22 cellular contexts compared by ENCODE assay signal in the genomic region with DNA sequence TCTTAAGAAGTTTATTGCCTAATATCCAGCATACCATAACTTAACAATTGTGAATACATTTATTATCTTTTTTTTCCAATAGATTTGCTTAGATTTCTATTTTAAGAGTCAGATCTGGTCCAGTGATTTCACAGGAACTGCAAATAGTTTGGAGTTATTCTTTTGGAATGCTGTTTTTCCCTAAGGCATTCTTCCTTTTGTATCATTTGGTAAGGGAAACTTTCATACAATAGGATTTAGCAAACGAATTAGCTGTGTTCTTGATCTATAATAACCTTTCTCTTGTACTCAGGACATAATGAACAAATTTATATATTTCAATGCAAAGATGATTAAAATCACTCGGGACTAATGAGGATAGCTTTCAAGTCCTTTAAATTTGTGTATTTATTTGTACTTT.
A peak's percentile ranks its signal among the peaks of the same experiment; 100 is the strongest.
DNase-seq lines count a peak whose midpoint lies in the region; TF ChIP-seq lines count a peak whose summit lies in the region.
"Had no signal": no experiment of that assay in that cellular context is flagged by ENCODE, and none has a peak within 500 bp of the region (broad histone marks: within the 10 kb centered on the region; RNA-seq: fewer than 3 reads in every experiment).

No MANE protein-coding gene starts in this region.

- DNase-seq in GM04503 (ENCODE audit: low read depth): peak; percentile 8
- DNase-seq in epithelial cell of esophagus (ENCODE audit: low read depth): peak; percentile 20
- peak; percentile 6 for DNase-seq in kidney tubule cell (ENCODE audit: low spot score)
- no peak for DNase-seq in tibial artery
- DNase-seq in NCI-H1105 treated with DMSO at 0.1 percent for 48 hours (lab: John Stamatoyannopoulos, UW): no peak
- no peak for DNase-seq in AG08396 (ENCODE audit: low spot score)
- DNase-seq in germinal center (ENCODE audit: low spot score): no peak
- DNase-seq: EL; GOT3; HCEC 1CT; IMR-90; NCI-H1105; NCI-H2029 treated with DMSO at 0.1 percent for 48 hours; NCI-H226; NCI-H524; NCI-H774; NK-92 treated with Interleukin-12 subunit alpha and Interleukin-12 subunit beta, amount 100 ng/mL, for 24 hours; SIG-M5 had no signal

- peaks cover 0 to 22% (median 12%) of the 10 kb centered on the region in 4 donors for H3K4me1 ChIP-seq in tibial artery

- H3K36me3 ChIP-seq in tibial artery: no peaks in the 10 kb centered on the region
- H3K36me3 ChIP-seq: BE2C had no signal

- no peak for TF ChIP-seq CTCF in epithelial cell of esophagus (IDR thresholded peaks at IDR 0.05; ENCODE audit: insufficient read depth, low read depth, low read length, missing control alignments)
- TF ChIP-seq CTCF in tibial artery (IDR thresholded peaks at IDR 0.05): no peak

- no peaks in the 10 kb centered on the region for H3K27me3 ChIP-seq in tibial artery
- H3K27me3 ChIP-seq: BE2C had no signal

- H3K27ac ChIP-seq in tibial artery: peak overlapping the region; percentile 2 to 28
- H3K27ac ChIP-seq: KMS-11, RWPE1 had no signal

- no peak overlapping the region for H3K4me3 ChIP-seq in epithelial cell of esophagus (ENCODE audit: low read length)
- no peak overlapping the region for H3K4me3 ChIP-seq in tibial artery
- H3K4me3 ChIP-seq: GM12878 had no signal

- intact Hi-C loops in tibial artery (cut with DNase I; ENCODE audit: low total_unique reads): no loop called here

- no peaks in the 10 kb centered on the region for H3K9me3 ChIP-seq in tibial artery

Comparison
In these comparisons a context has a peak if more than half of its experiments do, and no peak if none do; other contexts are left out.
1. DNase-seq: peak in GM04503 (single experiment), epithelial cell of esophagus (single experiment) and kidney tubule cell (single experiment); none in tibial artery (0 of 2), NCI-H1105 treated with DMSO at 0.1 percent for 48 hours (single experiment), AG08396 (single experiment) and germinal center (single experiment).